Comparison of ENCODE assay signal across 1 cellular context in the genomic region with DNA sequence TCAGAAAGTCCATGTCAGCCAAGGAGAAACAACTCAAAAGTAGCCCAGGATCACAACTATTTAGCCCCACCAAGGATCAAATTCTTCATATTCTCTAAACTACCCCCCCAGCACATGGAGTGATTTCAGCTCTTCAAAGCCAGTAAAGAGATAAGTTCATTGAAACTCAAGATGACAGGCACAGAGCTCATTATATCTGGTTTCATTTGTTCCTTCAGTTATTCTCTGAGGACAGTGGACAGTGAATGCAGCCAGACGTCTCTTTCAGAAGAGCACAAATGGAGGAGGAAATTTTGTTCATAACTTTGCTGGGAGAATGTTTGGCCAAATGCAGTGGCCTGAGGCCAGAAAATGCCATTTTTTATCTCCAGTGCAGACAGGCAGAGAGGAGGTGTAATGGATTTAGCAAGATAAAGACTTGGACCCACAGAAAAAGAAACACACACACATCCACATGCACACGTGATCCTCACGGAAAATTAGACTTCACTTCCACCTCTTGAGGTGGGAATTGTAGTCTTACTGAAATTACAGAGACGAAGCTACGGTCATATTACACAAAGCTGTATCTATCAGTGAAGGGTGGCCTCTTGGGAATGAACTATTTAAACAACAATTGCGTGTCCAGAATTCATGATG.
A peak's percentile ranks its signal among the peaks of the same experiment; 100 is the strongest.
TF ChIP-seq lines count a peak whose summit lies in the region.

No MANE protein-coding gene starts in this region.

TF ChIP-seq in K562, 482 proteins besides CTCF, POLR2A, EP300 and RAD21 (continued from another document):
- TF ChIP-seq, protein P1, sequence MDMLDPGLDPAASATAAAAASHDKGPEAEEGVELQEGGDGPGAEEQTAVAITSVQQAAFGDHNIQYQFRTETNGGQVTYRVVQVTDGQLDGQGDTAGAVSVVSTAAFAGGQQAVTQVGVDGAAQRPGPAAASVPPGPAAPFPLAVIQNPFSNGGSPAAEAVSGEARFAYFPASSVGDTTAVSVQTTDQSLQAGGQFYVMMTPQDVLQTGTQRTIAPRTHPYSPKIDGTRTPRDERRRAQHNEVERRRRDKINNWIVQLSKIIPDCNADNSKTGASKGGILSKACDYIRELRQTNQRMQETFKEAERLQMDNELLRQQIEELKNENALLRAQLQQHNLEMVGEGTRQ (CRISPR knock-in tag; IDR thresholded peaks at IDR 0.05) = peak; percentile 64
- TF ChIP-seq RCOR1 (IDR thresholded peaks at IDR 0.05; ENCODE audit: borderline replicate concordance in 1 of 2, low read depth in 2 of 2, low read length in 2 of 2) (peak in 1 of 2 experiments; percentile 20; a peak in 1 of 4 replicates), CBFA2T3 (IDR thresholded peaks at IDR 0.05) (peak; percentile 59), ZNF766 (CRISPR knock-in tag; conservative IDR thresholded peaks at IDR 0.05) (0 out of 2 replicates have a peak, but pooled peaks have one; percentile 28), ZNF24 (IDR thresholded peaks at IDR 0.05) (peak; percentile 92), L3MBTL2 (IDR thresholded peaks at IDR 0.05) (peak; percentile 53; the same call in 1 of the 2 replicates), NFIC (IDR thresholded peaks at IDR 0.05) (peak; percentile 64), TEAD4 (IDR thresholded peaks at IDR 0.05; ENCODE audit: low read length) (0 out of 2 replicates have a peak, but pooled peaks have one; percentile 18), TEAD4 (CRISPR knock-in tag; IDR thresholded peaks at IDR 0.05; ENCODE audit: borderline replicate concordance) (no peak), SMARCA4 (IDR thresholded peaks at IDR 0.05) (peak; percentile 51), PCBP1 (IDR thresholded peaks at IDR 0.05; ENCODE audit: low read depth, low read length, poor library complexity, severe bottlenecking) (no peak), MEIS2 (IDR thresholded peaks at IDR 0.05; ENCODE audit: partially characterized antibody) (peak; percentile 66), RAD51 (IDR thresholded peaks at IDR 0.05; ENCODE audit: borderline replicate concordance, low read depth) (peak; percentile 53; the same call in 1 of the 2 replicates), DPF2 (IDR thresholded peaks at IDR 0.05) (0 out of 2 replicates have a peak, but pooled peaks have one; percentile 38), BHLHE40 (IDR thresholded peaks at IDR 0.05; ENCODE audit: low read length) (peak; percentile 23; the same call in 1 of the 2 replicates), TCF7 (IDR thresholded peaks at IDR 0.05; ENCODE audit: borderline replicate concordance) (no peak), ARID1B (IDR thresholded peaks at IDR 0.05) (peak; percentile 59; the same call in 1 of the 2 replicates)
- TF ChIP-seq, protein P2, sequence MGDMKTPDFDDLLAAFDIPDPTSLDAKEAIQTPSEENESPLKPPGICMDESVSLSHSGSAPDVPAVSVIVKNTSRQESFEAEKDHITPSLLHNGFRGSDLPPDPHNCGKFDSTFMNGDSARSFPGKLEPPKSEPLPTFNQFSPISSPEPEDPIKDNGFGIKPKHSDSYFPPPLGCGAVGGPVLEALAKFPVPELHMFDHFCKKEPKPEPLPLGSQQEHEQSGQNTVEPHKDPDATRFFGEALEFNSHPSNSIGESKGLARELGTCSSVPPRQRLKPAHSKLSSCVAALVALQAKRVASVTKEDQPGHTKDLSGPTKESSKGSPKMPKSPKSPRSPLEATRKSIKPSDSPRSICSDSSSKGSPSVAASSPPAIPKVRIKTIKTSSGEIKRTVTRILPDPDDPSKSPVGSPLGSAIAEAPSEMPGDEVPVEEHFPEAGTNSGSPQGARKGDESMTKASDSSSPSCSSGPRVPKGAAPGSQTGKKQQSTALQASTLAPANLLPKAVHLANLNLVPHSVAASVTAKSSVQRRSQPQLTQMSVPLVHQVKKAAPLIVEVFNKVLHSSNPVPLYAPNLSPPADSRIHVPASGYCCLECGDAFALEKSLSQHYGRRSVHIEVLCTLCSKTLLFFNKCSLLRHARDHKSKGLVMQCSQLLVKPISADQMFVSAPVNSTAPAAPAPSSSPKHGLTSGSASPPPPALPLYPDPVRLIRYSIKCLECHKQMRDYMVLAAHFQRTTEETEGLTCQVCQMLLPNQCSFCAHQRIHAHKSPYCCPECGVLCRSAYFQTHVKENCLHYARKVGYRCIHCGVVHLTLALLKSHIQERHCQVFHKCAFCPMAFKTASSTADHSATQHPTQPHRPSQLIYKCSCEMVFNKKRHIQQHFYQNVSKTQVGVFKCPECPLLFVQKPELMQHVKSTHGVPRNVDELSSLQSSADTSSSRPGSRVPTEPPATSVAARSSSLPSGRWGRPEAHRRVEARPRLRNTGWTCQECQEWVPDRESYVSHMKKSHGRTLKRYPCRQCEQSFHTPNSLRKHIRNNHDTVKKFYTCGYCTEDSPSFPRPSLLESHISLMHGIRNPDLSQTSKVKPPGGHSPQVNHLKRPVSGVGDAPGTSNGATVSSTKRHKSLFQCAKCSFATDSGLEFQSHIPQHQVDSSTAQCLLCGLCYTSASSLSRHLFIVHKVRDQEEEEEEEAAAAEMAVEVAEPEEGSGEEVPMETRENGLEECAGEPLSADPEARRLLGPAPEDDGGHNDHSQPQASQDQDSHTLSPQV (IDR thresholded peaks at IDR 0.05) = 0 out of 2 replicates have a peak, but pooled peaks have one; percentile 44
- TF ChIP-seq, protein P3, sequence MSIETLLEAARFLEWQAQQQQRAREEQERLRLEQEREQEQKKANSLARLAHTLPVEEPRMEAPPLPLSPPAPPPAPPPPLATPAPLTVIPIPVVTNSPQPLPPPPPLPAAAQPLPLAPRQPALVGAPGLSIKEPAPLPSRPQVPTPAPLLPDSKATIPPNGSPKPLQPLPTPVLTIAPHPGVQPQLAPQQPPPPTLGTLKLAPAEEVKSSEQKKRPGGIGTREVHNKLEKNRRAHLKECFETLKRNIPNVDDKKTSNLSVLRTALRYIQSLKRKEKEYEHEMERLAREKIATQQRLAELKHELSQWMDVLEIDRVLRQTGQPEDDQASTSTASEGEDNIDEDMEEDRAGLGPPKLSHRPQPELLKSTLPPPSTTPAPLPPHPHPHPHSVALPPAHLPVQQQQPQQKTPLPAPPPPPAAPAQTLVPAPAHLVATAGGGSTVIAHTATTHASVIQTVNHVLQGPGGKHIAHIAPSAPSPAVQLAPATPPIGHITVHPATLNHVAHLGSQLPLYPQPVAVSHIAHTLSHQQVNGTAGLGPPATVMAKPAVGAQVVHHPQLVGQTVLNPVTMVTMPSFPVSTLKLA (conservative IDR thresholded peaks at IDR 0.05) = 0 out of 4 replicates have a peak, but pooled peaks of 1 of the 2 experiments have one; percentile 15
- TF ChIP-seq, protein P4, sequence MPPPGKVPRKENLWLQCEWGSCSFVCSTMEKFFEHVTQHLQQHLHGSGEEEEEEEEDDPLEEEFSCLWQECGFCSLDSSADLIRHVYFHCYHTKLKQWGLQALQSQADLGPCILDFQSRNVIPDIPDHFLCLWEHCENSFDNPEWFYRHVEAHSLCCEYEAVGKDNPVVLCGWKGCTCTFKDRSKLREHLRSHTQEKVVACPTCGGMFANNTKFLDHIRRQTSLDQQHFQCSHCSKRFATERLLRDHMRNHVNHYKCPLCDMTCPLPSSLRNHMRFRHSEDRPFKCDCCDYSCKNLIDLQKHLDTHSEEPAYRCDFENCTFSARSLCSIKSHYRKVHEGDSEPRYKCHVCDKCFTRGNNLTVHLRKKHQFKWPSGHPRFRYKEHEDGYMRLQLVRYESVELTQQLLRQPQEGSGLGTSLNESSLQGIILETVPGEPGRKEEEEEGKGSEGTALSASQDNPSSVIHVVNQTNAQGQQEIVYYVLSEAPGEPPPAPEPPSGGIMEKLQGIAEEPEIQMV (tag; conservative IDR thresholded peaks at IDR 0.05; ENCODE audit: low read depth) = 0 out of 2 replicates have a peak, but pooled peaks have one; percentile 27
- TF ChIP-seq, protein P5, sequence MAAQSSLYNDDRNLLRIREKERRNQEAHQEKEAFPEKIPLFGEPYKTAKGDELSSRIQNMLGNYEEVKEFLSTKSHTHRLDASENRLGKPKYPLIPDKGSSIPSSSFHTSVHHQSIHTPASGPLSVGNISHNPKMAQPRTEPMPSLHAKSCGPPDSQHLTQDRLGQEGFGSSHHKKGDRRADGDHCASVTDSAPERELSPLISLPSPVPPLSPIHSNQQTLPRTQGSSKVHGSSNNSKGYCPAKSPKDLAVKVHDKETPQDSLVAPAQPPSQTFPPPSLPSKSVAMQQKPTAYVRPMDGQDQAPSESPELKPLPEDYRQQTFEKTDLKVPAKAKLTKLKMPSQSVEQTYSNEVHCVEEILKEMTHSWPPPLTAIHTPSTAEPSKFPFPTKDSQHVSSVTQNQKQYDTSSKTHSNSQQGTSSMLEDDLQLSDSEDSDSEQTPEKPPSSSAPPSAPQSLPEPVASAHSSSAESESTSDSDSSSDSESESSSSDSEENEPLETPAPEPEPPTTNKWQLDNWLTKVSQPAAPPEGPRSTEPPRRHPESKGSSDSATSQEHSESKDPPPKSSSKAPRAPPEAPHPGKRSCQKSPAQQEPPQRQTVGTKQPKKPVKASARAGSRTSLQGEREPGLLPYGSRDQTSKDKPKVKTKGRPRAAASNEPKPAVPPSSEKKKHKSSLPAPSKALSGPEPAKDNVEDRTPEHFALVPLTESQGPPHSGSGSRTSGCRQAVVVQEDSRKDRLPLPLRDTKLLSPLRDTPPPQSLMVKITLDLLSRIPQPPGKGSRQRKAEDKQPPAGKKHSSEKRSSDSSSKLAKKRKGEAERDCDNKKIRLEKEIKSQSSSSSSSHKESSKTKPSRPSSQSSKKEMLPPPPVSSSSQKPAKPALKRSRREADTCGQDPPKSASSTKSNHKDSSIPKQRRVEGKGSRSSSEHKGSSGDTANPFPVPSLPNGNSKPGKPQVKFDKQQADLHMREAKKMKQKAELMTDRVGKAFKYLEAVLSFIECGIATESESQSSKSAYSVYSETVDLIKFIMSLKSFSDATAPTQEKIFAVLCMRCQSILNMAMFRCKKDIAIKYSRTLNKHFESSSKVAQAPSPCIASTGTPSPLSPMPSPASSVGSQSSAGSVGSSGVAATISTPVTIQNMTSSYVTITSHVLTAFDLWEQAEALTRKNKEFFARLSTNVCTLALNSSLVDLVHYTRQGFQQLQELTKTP (IDR thresholded peaks at IDR 0.05; ENCODE audit: low read depth in 1 of 2, partially characterized antibody in 2 of 2) = no peak
- TF ChIP-seq, protein P6, sequence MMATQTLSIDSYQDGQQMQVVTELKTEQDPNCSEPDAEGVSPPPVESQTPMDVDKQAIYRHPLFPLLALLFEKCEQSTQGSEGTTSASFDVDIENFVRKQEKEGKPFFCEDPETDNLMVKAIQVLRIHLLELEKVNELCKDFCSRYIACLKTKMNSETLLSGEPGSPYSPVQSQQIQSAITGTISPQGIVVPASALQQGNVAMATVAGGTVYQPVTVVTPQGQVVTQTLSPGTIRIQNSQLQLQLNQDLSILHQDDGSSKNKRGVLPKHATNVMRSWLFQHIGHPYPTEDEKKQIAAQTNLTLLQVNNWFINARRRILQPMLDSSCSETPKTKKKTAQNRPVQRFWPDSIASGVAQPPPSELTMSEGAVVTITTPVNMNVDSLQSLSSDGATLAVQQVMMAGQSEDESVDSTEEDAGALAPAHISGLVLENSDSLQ (IDR thresholded peaks at IDR 0.05) = peak; percentile 60
- TF ChIP-seq, protein P7, sequence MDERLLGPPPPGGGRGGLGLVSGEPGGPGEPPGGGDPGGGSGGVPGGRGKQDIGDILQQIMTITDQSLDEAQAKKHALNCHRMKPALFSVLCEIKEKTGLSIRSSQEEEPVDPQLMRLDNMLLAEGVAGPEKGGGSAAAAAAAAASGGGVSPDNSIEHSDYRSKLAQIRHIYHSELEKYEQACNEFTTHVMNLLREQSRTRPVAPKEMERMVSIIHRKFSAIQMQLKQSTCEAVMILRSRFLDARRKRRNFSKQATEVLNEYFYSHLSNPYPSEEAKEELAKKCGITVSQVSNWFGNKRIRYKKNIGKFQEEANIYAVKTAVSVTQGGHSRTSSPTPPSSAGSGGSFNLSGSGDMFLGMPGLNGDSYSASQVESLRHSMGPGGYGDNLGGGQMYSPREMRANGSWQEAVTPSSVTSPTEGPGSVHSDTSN (CRISPR knock-in tag; IDR thresholded peaks at IDR 0.05; ENCODE audit: low read depth) = no peak
- TF ChIP-seq, protein P7 (tag; conservative IDR thresholded peaks at IDR 0.05; ENCODE audit: low read depth) = peak; percentile 79
- TF ChIP-seq, protein P8, sequence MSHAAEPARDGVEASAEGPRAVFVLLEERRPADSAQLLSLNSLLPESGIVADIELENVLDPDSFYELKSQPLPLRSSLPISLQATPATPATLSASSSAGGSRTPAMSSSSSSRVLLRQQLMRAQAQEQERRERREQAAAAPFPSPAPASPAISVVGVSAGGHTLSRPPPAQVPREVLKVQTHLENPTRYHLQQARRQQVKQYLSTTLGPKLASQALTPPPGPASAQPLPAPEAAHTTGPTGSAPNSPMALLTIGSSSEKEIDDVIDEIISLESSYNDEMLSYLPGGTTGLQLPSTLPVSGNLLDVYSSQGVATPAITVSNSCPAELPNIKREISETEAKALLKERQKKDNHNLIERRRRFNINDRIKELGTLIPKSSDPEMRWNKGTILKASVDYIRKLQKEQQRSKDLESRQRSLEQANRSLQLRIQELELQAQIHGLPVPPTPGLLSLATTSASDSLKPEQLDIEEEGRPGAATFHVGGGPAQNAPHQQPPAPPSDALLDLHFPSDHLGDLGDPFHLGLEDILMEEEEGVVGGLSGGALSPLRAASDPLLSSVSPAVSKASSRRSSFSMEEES (CRISPR knock-in tag; IDR thresholded peaks at IDR 0.05) = peak; percentile 36; the same call in 1 of the 2 replicates
